Comparison of ENCODE assay signal across 24 cellular contexts in the genomic region with DNA sequence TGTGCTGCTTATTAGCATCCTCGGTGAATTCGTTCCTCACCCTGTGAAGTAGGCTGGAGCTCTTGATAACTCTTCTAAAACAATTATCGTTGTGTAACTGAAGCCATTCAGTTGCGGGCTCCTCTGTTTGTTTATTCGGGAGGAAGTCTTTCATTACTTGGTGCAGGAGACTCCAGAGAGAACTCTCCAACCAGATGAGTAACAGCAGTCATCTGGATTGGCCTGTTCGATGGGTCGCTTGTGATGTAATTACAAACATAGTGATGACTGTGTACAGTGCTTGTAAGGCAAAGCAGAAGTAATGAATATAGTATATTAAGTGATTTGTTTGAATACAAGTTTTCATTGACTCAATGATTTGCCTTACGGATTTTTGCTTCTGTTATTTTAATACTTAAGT. TPM values are rescaled to one million over a fixed set of nuclear protein-coding genes. Genes with fewer than 3 reads are reported as not detected.
DNase-seq lines count a peak whose midpoint lies in the region; ATAC-seq and TF ChIP-seq lines count a peak whose summit lies in the region.
"Had no signal": no experiment of that assay in that cellular context is flagged by ENCODE, and none has a peak within 500 bp of the region (broad histone marks: within the 10 kb centered on the region; RNA-seq: fewer than 3 reads in every experiment).

No MANE protein-coding gene starts in this region.

- no peak overlapping the region for H4K91ac ChIP-seq in IMR-90 (ENCODE audit: insufficient read depth, low read depth, low read length)

- H3K4me3 ChIP-seq in IMR-90 (ENCODE audit: insufficient read depth, low read depth, low read length) (no peak overlapping the region), left lung (no peak overlapping the region)
- H3K4me3 ChIP-seq: colonic mucosa, neural progenitor cell, spleen had no signal

- dilution Hi-C loops in IMR-90 (cut with HindIII; ENCODE audit: low sequenced_read_pairs, unreplicated experiment) = no loop called here

- H3K4me1 Mint-ChIP-seq in activated naive CD8-positive, alpha-beta T cell (ENCODE audit: low read depth) = peaks cover 42% of the 10 kb centered on the region
- H3K4me1 Mint-ChIP-seq: neural progenitor cell had no signal

- WGBS in IMR-90 (ENCODE audit: extremely low coverage in 2 of 2, insufficient read length in 1 of 2), 2 experiments = 90% methylated on average over 2 of the region's 8 CpGs; no CpG with 5 or more reads in 1 of the 2 experiments

- H2BK120ac ChIP-seq in IMR-90 (ENCODE audit: low read depth, low read length) = no peak overlapping the region

- no peak overlapping the region for H2AFZ ChIP-seq in IMR-90 (replicated peaks; ENCODE audit: low read length, poor library complexity)
- H2AFZ ChIP-seq: neural progenitor cell had no signal

- peak; percentile 80 for ATAC-seq in IMR-90 (ENCODE audit: low read depth)
- peak; percentile 90 for ATAC-seq in left lung
- ATAC-seq in HG02623 (IDR thresholded peaks at IDR 0.05; ENCODE audit: unreplicated experiment) = no peak
- ATAC-seq: left colon, right cardiac atrium had no signal

- no peak overlapping the region for H3K4me3 Mint-ChIP-seq in activated naive CD8-positive, alpha-beta T cell
- H3K4me3 Mint-ChIP-seq: activated naive CD4-positive, alpha-beta T cell treated with anti-CD3 and anti-CD28 coated beads for 36 hours; activated T-helper 1 cell treated with anti-CD3 and anti-CD28 coated beads, Interleukin-12 subunit alpha, Interleukin-12 subunit beta, Interleukin-2, Interleukin-4 antibody, amounts not matched to agents 30 ng/mL and 10 ng/mL and 1 ng/mL, durations not matched to agents 14 hours and 24 hours and 36 hours; neural progenitor cell had no signal

- no peak overlapping the region for H2BK15ac ChIP-seq in IMR-90 (ENCODE audit: low read depth, low read length)

- no peak overlapping the region for H3K9ac ChIP-seq in IMR-90 (ENCODE audit: low read depth, low read length)
- H3K9ac ChIP-seq: neural progenitor cell had no signal

- H3K27ac ChIP-seq in IMR-90 (ENCODE audit: insufficient read depth, low read length) (no peak overlapping the region), left lung (no peak overlapping the region)
- H3K27ac ChIP-seq: 22Rv1, colonic mucosa, neural progenitor cell, spleen had no signal

- no peak overlapping the region for H4K8ac ChIP-seq in IMR-90 (ENCODE audit: low read depth in 2 of 2, low read length in 2 of 2)

- H3K9me3 ChIP-seq in IMR-90 (ENCODE audit: control insufficient read depth, insufficient read depth, low read length) (no peaks in the 10 kb centered on the region), left lung (no peaks in the 10 kb centered on the region)
- H3K9me3 ChIP-seq: colonic mucosa, spleen had no signal

- no peak overlapping the region for H3K4ac ChIP-seq in IMR-90 (ENCODE audit: low read depth, low read length)

- no peak overlapping the region for H2BK20ac ChIP-seq in IMR-90 (ENCODE audit: low read depth, low read length)

- no peak overlapping the region for H3K4me2 ChIP-seq in IMR-90 (ENCODE audit: low read depth, low read length)
- H3K4me2 ChIP-seq: neural progenitor cell had no signal

- DNase-seq in DMS53 (lab: John Stamatoyannopoulos, UW) (peak; percentile 23), DMS53 treated with DMSO at 0.1 percent for 48 hours (lab: John Stamatoyannopoulos, UW; ENCODE audit: unreplicated experiment) (no peak), IMR-90 (peak; percentile 81), left lung (no peak), NOMO-1 treated with dmso at 0.1 percent for 144 hours (lab: John Stamatoyannopoulos, UW; ENCODE audit: unreplicated experiment) (no peak), NCI-H2171 (lab: John Stamatoyannopoulos, UW) (no peak)
- DNase-seq: activated CD4-positive, CD25-positive, alpha-beta regulatory T cell treated with anti-CD3 and anti-CD28 coated beads, Interleukin-2, amount 50 U/mL, for 72 hours; CD8-positive, alpha-beta T cell; colonic mucosa; effector CD8-positive, alpha-beta T cell; erythroblast; foreskin melanocyte; KBM-7; left colon; NCI-H1417 treated with DMSO at 0.1 percent for 48 hours; NCI-H774; right cardiac atrium; spleen had no signal

- no peak overlapping the region for H3K23ac ChIP-seq in IMR-90 (ENCODE audit: low read depth, low read length)

- no peak overlapping the region for H3K14ac ChIP-seq in IMR-90 (replicated peaks; ENCODE audit: low read depth, low read length)

- peak overlapping the region; percentile 87 for H3K27ac Mint-ChIP-seq in activated naive CD8-positive, alpha-beta T cell
- H3K27ac Mint-ChIP-seq: activated naive CD4-positive, alpha-beta T cell treated with anti-CD3 and anti-CD28 coated beads for 36 hours; activated T-helper 1 cell treated with anti-CD3 and anti-CD28 coated beads, Interleukin-12 subunit alpha, Interleukin-12 subunit beta, Interleukin-2, Interleukin-4 antibody, amounts not matched to agents 30 ng/mL and 10 ng/mL and 1 ng/mL, durations not matched to agents 14 hours and 24 hours and 36 hours; CD8-positive, alpha-beta T cell; neural progenitor cell had no signal

- peaks cover 29% of the 10 kb centered on the region for H3K36me3 ChIP-seq in IMR-90 (ENCODE audit: control insufficient read depth, insufficient read depth, low read length)
- peaks cover 2 to 81% of the 10 kb centered on the region in 2 donors for H3K36me3 ChIP-seq in left lung

- H3K56ac ChIP-seq in IMR-90 (ENCODE audit: extremely low read depth, insufficient read depth, low read length) = no peak overlapping the region

- H3K27me3 Mint-ChIP-seq in activated naive CD8-positive, alpha-beta T cell = no peaks in the 10 kb centered on the region

- H2AK5ac ChIP-seq in IMR-90 (ENCODE audit: low read depth, low read length) = no peak overlapping the region

- H4K20me1 ChIP-seq in IMR-90 (ENCODE audit: insufficient read depth, low read length) = no peaks in the 10 kb centered on the region; the same call in none of the 2 replicates

- in situ Hi-C loops in IMR-90 (cut with MboI; ENCODE audit: low sequenced_read_pairs) = no loop called here

- H2BK5ac ChIP-seq in IMR-90 (ENCODE audit: low read depth, low read length, poor library complexity, severe bottlenecking) = no peak overlapping the region

- H3K27me3 ChIP-seq in IMR-90 (ENCODE audit: control insufficient read depth, insufficient read depth, low read length) = no peaks in the 10 kb centered on the region
- no peaks in the 10 kb centered on the region for H3K27me3 ChIP-seq in left lung
- H3K27me3 ChIP-seq: colonic mucosa, neural progenitor cell, spleen had no signal

- H3K9me1 ChIP-seq in IMR-90 (ENCODE audit: insufficient read depth, low read length) = 0 out of 2 replicates have a peak, but pooled peaks cover 4% of the 10 kb centered on the region

- TF ChIP-seq RAD21 in IMR-90 (IDR thresholded peaks at IDR 0.05; ENCODE audit: low read length) = no peak

- no TSS peak for BruUV-seq in IMR-90 (replicated peaks; lab: Mats Ljungman, UMichigan)

- no peak for TF ChIP-seq POLR2A in IMR-90 (IDR thresholded peaks at IDR 0.05; ENCODE audit: low read depth, low read length)

- peaks cover 5 to 6% of the 10 kb centered on the region in 2 experiments; a peak in 3 of 4 replicates for H3K79me1 ChIP-seq in IMR-90 (ENCODE audit: low read depth in 1 of 2, low read length in 2 of 2)

- H3K4me1 ChIP-seq in IMR-90 (ENCODE audit: control insufficient read depth, insufficient read depth, low read length) (no peaks in the 10 kb centered on the region), left lung (no peaks in the 10 kb centered on the region)
- H3K4me1 ChIP-seq: colonic mucosa, neural progenitor cell had no signal

- intact Hi-C loops in IMR-90 (cut with micrococcal nuclease) (no loop called here), left lung (cut with DNase I) (no loop called here)

- no peak overlapping the region for H2AK9ac ChIP-seq in IMR-90 (replicated peaks; ENCODE audit: low read depth, low read length, poor library complexity)

- no peaks in the 10 kb centered on the region for H3K9me3 Mint-ChIP-seq in activated naive CD8-positive, alpha-beta T cell (ENCODE audit: low read depth)
- H3K9me3 Mint-ChIP-seq: activated naive CD4-positive, alpha-beta T cell treated with anti-CD3 and anti-CD28 coated beads for 36 hours; activated T-helper 1 cell treated with anti-CD3 and anti-CD28 coated beads, Interleukin-12 subunit alpha, Interleukin-12 subunit beta, Interleukin-2, Interleukin-4 antibody, amounts not matched to agents 30 ng/mL and 10 ng/mL and 1 ng/mL, durations not matched to agents 14 hours and 24 hours and 36 hours; CD8-positive, alpha-beta T cell; neural progenitor cell had no signal

- TF ChIP-seq CTCF in IMR-90 (conservative IDR thresholded peaks at IDR 0.05; ENCODE audit: low read depth, low read length) (no peak), left lung (IDR thresholded peaks at IDR 0.05) (no peak)

- peaks cover 10% of the 10 kb centered on the region for H3K36me3 Mint-ChIP-seq in activated naive CD8-positive, alpha-beta T cell

- no peak overlapping the region for H3K18ac ChIP-seq in IMR-90 (ENCODE audit: low read depth, low read length)

- no peak overlapping the region for H4K5ac ChIP-seq in IMR-90 (ENCODE audit: low read depth, low read length)

- POLR2A ChIA-PET in IMR-90 (lab: Charles Lee; ENCODE audit: unreplicated experiment) = no interaction called here

- CTCF ChIA-PET in IMR-90 (lab: Yijun Ruan, JAX) = no interaction called here

TF ChIP-seq in IMR-90, 13 proteins besides CTCF, POLR2A, EP300 and RAD21:
- no peak for TF ChIP-seq MXI1 (IDR thresholded peaks at IDR 0.05; ENCODE audit: borderline replicate concordance, low read depth, low read length)
- no peak for TF ChIP-seq RFX5 (IDR thresholded peaks at IDR 0.05; ENCODE audit: low read depth, low read length)

RNA-seq across cellular contexts. Expression of gene ATP6V0A2, which starts 10.9 kb away (rescaled TPM):
- total RNA-seq in IMR-90 (2012; rRNA removed) (27.2 and 41.0 TPM in 2 replicates), left lung (10 to 100 TPM; 20.7 to 37.2 TPM)
- 14.7 and 18.5 TPM in 2 replicates for polyA plus RNA-seq in IMR-90 (2012; rRNA removed)
- 3.8 and 5.3 TPM in 2 replicates for polyA plus RNA-seq in IMR-90 (2012; cell fraction: cytosol; rRNA removed)
- 23.9 and 45.1 TPM in 2 replicates for polyA plus RNA-seq in IMR-90 (2012; cell fraction: nucleus; rRNA removed; ENCODE audit: low replicate concordance)

RNA-seq across cellular contexts. Expression of gene DNAH10, which starts 39.1 kb away (rescaled TPM):
- total RNA-seq in IMR-90 (2012; rRNA removed) = 0.18 and 0.28 TPM in 2 replicates
- 0.22 TPM in 2 replicates for polyA plus RNA-seq in IMR-90 (2012; rRNA removed)
- 0.16 and 0.18 TPM in 2 replicates for polyA plus RNA-seq in IMR-90 (2012; cell fraction: cytosol; rRNA removed)
- 0.45 and 0.58 TPM in 2 replicates for polyA plus RNA-seq in IMR-90 (2012; cell fraction: nucleus; rRNA removed; ENCODE audit: low replicate concordance)
- 1 to 10 TPM in 1 of 2 donors, under 1 TPM in 1; 0.79 to 4.0 TPM for total RNA-seq in left lung

RNA-seq across cellular contexts. Expression of gene TCTN2, which starts 52.1 kb away (rescaled TPM):
- total RNA-seq in IMR-90 (2012; rRNA removed) = 12.2 and 13.6 TPM in 2 replicates
- 8.2 and 8.4 TPM in 2 replicates for polyA plus RNA-seq in IMR-90 (2012; rRNA removed)
- 8.5 and 19.0 TPM in 2 replicates for polyA plus RNA-seq in IMR-90 (2012; cell fraction: cytosol; rRNA removed)
- 4.6 and 8.9 TPM in 2 replicates for polyA plus RNA-seq in IMR-90 (2012; cell fraction: nucleus; rRNA removed; ENCODE audit: low replicate concordance)
- total RNA-seq in left lung = 10 to 100 TPM; 11.0 to 12.6 TPM

Comparison
In these comparisons a context has a peak if more than half of its experiments do, and no peak if none do; other contexts are left out.
1. DNase-seq: peak in DMS53 (single experiment) and IMR-90 (single experiment); none in DMS53 treated with DMSO at 0.1 percent for 48 hours (single experiment), left lung (0 of 2), NOMO-1 treated with dmso at 0.1 percent for 144 hours (single experiment) and NCI-H2171 (single experiment).